Comparison of ENCODE assay signal across 38 cellular contexts in genomic region chr1:147751346-147751745, GRCh38. TPM values are rescaled to one million over a fixed set of nuclear protein-coding genes. Genes with fewer than 3 reads are reported as not detected.
"Had no signal": no experiment of that assay in that cellular context is flagged by ENCODE, and none has a peak within 500 bp of the region (broad histone marks: within the 10 kb centered on the region; RNA-seq: fewer than 3 reads in every experiment).

No MANE protein-coding gene starts in this region.

- H3K27me3 ChIP-seq: adrenal gland, body of pancreas, brain microvascular endothelial cell, breast epithelium had no signal

- H3K9me3 Mint-ChIP-seq: activated CD4-positive, alpha-beta memory T cell treated with anti-CD3 and anti-CD28 coated beads for 36 hours; activated CD4-positive, alpha-beta T cell treated with anti-CD3 and anti-CD28 coated beads, Interleukin-2, amount 10 ng/mL, durations not matched to agents 24 days and 14 days; activated CD8-positive, alpha-beta T cell treated with anti-CD3 and anti-CD28 coated beads for 36 hours; activated naive CD4-positive, alpha-beta T cell treated with anti-CD3 and anti-CD28 coated beads for 36 hours; activated naive CD4-positive, alpha-beta T cell treated with anti-CD3 and anti-CD28 coated beads, Interleukin-2, amount 50 U/mL, for 72 hours; activated naive CD8-positive, alpha-beta T cell treated with anti-CD3 and anti-CD28 coated beads for 36 hours; activated T-cell treated with anti-CD3 and anti-CD28 coated beads, Interleukin-2, amount 50 U/mL, for 4 hours; activated T-cell treated with anti-CD3 and anti-CD28 coated beads, Interleukin-2, amount 50 U/mL, for 72 hours; activated T-helper 1 cell treated with anti-CD3 and anti-CD28 coated beads, Interleukin-12 subunit alpha, Interleukin-12 subunit beta, Interleukin-2, Interleukin-4 antibody, amounts not matched to agents 30 ng/mL and 10 ng/mL and 1 ng/mL, durations not matched to agents 14 hours and 24 hours and 36 hours; activated T-helper 17 cell treated with anti-CD3 and anti-CD28 coated beads, Interleukin-2, amount 50 U/mL, for 72 hours; T-helper 1 cell treated with Interleukin-12 subunit alpha and Interleukin-12 subunit beta and Interleukin-4 antibody, amounts not matched to agents 30 μg/mL and 1 μg/mL, for 36 hours; T-helper 2 cell treated with Interferon-gamma antibody and Interleukin-4, amounts not matched to agents 5 μg/mL and 100 μg/mL, for 36 hours had no signal

- FAIRE-seq: astrocyte, TTC549 had no signal

- H3K27ac ChIP-seq: adrenal gland, body of pancreas, brain microvascular endothelial cell, breast epithelium, VCaP had no signal

- DNase-seq: activated CD4-positive, alpha-beta memory T cell treated with anti-CD3 and anti-CD28 coated beads for 36 hours; activated CD4-positive, alpha-beta T cell treated with anti-CD3 and anti-CD28 coated beads for 4 hours; activated CD4-positive, alpha-beta T cell treated with anti-CD3 and anti-CD28 coated beads, Interleukin-2, amount 10 ng/mL, durations not matched to agents 24 days and 14 days; activated CD4-positive, alpha-beta T cell treated with anti-CD3 and anti-CD28 coated beads, Interleukin-2, amount 50 U/mL, for 1 hour; activated CD4-positive, alpha-beta T cell treated with anti-CD3 and anti-CD28 coated beads, Interleukin-2, amount 50 U/mL, for 4 hours; activated CD4-positive, CD25-positive, alpha-beta regulatory T cell; activated CD8-positive, alpha-beta memory T cell treated with anti-CD3 and anti-CD28 coated beads, Interleukin-2, amount 50 U/mL, for 4 hours; activated CD8-positive, alpha-beta T cell treated with anti-CD3 and anti-CD28 coated beads for 36 hours; activated effector memory CD4-positive, alpha-beta T cell treated with anti-CD3 and anti-CD28 coated beads, Interleukin-2, amount 50 U/mL, for 16 hours; activated gamma-delta T cell treated with Interleukin-2 at 50 U/mL for 16 hours; activated naive CD4-positive, alpha-beta T cell; activated naive CD4-positive, alpha-beta T cell treated with anti-CD3 and anti-CD28 coated beads for 36 hours; activated naive CD4-positive, alpha-beta T cell treated with anti-CD3 and anti-CD28 coated beads, Interleukin-2, amount 50 U/mL, for 16 hours; activated naive CD8-positive, alpha-beta T cell treated with anti-CD3 and anti-CD28 coated beads for 36 hours; activated T-cell treated with anti-CD3 and anti-CD28 coated beads for 4 hours; activated T-cell treated with anti-CD3 and anti-CD28 coated beads, Interleukin-2, amount 50 U/mL, for 1 hour; activated T-cell treated with anti-CD3 and anti-CD28 coated beads, Interleukin-2, amount 50 U/mL, for 4 hours; activated T-cell treated with anti-CD3 and anti-CD28 coated beads, Interleukin-2, amount 50 U/mL, for 72 hours; adrenal gland; amniotic stem cell; aorta; body of pancreas; brain microvascular endothelial cell; central memory CD4-positive, alpha-beta T cell; T-helper 1 cell; T-helper 2 cell; T-helper 9 cell had no signal

- H3K4me3 ChIP-seq: adrenal gland, body of pancreas, breast epithelium had no signal

- ATAC-seq: activated CD4-positive, CD25-positive, alpha-beta regulatory T cell treated with anti-CD3 and anti-CD28 coated beads, Interleukin-2, amount 50 U/mL, for 24 hours; activated CD8-positive, alpha-beta T cell treated with anti-CD3 and anti-CD28 coated beads for 36 hours; activated naive CD4-positive, alpha-beta T cell treated with anti-CD3 and anti-CD28 coated beads, Interleukin-2, amount 50 U/mL, for 72 hours; activated T-cell treated with anti-CD3 and anti-CD28 coated beads, Interleukin-2, amount 50 U/mL, for 4 hours; activated T-cell treated with anti-CD3 and anti-CD28 coated beads, Interleukin-2, amount 50 U/mL, for 72 hours; activated T-helper 17 cell treated with anti-CD3 and anti-CD28 coated beads, Interleukin-2, amount 50 U/mL, for 72 hours; body of pancreas had no signal

- H3K27me3 Mint-ChIP-seq: activated naive CD8-positive, alpha-beta T cell treated with anti-CD3 and anti-CD28 coated beads for 36 hours; activated T-helper 17 cell treated with anti-CD3 and anti-CD28 coated beads, Interleukin-2, amount 50 U/mL, for 72 hours had no signal

- H3K36me3 ChIP-seq: adrenal gland, brain microvascular endothelial cell, breast epithelium had no signal

- H3K4me1 Mint-ChIP-seq: activated CD4-positive, alpha-beta T cell treated with anti-CD3 and anti-CD28 coated beads, Interleukin-2, amount 10 ng/mL, durations not matched to agents 24 days and 14 days; activated naive CD8-positive, alpha-beta T cell treated with anti-CD3 and anti-CD28 coated beads for 36 hours had no signal

- H3K4me1 ChIP-seq: adrenal gland, body of pancreas, breast epithelium had no signal

- H3K4me3 Mint-ChIP-seq: activated CD4-positive, alpha-beta memory T cell treated with anti-CD3 and anti-CD28 coated beads for 36 hours; activated CD4-positive, alpha-beta T cell treated with anti-CD3 and anti-CD28 coated beads, Interleukin-2, amount 10 ng/mL, durations not matched to agents 24 days and 14 days; activated CD8-positive, alpha-beta T cell treated with anti-CD3 and anti-CD28 coated beads for 36 hours; activated naive CD4-positive, alpha-beta T cell treated with anti-CD3 and anti-CD28 coated beads for 36 hours; activated naive CD8-positive, alpha-beta T cell treated with anti-CD3 and anti-CD28 coated beads for 36 hours; activated T-cell treated with anti-CD3 and anti-CD28 coated beads, Interleukin-2, amount 50 U/mL, for 4 hours; activated T-cell treated with anti-CD3 and anti-CD28 coated beads, Interleukin-2, amount 50 U/mL, for 72 hours; activated T-helper 1 cell treated with anti-CD3 and anti-CD28 coated beads, Interleukin-12 subunit alpha, Interleukin-12 subunit beta, Interleukin-2, Interleukin-4 antibody, amounts not matched to agents 30 ng/mL and 10 ng/mL and 1 ng/mL, durations not matched to agents 14 hours and 24 hours and 36 hours; activated T-helper 17 cell treated with anti-CD3 and anti-CD28 coated beads, Interleukin-2, amount 50 U/mL, for 72 hours; T-helper 1 cell treated with Interleukin-12 subunit alpha and Interleukin-12 subunit beta and Interleukin-4 antibody, amounts not matched to agents 30 μg/mL and 1 μg/mL, for 36 hours; T-helper 2 cell treated with Interferon-gamma antibody and Interleukin-4, amounts not matched to agents 5 μg/mL and 100 μg/mL, for 36 hours had no signal

- H3K36me3 Mint-ChIP-seq: activated CD4-positive, alpha-beta memory T cell treated with anti-CD3 and anti-CD28 coated beads for 36 hours; activated naive CD4-positive, alpha-beta T cell treated with anti-CD3 and anti-CD28 coated beads, Interleukin-2, amount 50 U/mL, for 72 hours; activated naive CD8-positive, alpha-beta T cell treated with anti-CD3 and anti-CD28 coated beads for 36 hours had no signal

- H3K9me3 ChIP-seq: adrenal gland, body of pancreas, breast epithelium had no signal

- H3K27ac Mint-ChIP-seq: activated CD4-positive, alpha-beta memory T cell treated with anti-CD3 and anti-CD28 coated beads for 36 hours; activated CD4-positive, alpha-beta T cell treated with anti-CD3 and anti-CD28 coated beads, Interleukin-2, amount 10 ng/mL, durations not matched to agents 24 days and 14 days; activated CD8-positive, alpha-beta T cell treated with anti-CD3 and anti-CD28 coated beads for 36 hours; activated naive CD4-positive, alpha-beta T cell treated with anti-CD3 and anti-CD28 coated beads for 36 hours; activated naive CD8-positive, alpha-beta T cell treated with anti-CD3 and anti-CD28 coated beads for 36 hours; activated T-helper 1 cell treated with anti-CD3 and anti-CD28 coated beads, Interleukin-12 subunit alpha, Interleukin-12 subunit beta, Interleukin-2, Interleukin-4 antibody, amounts not matched to agents 30 ng/mL and 10 ng/mL and 1 ng/mL, durations not matched to agents 14 hours and 24 hours and 36 hours; activated T-helper 17 cell treated with anti-CD3 and anti-CD28 coated beads, Interleukin-2, amount 50 U/mL, for 72 hours; T-helper 1 cell treated with Interleukin-12 subunit alpha and Interleukin-12 subunit beta and Interleukin-4 antibody, amounts not matched to agents 30 μg/mL and 1 μg/mL, for 36 hours; T-helper 2 cell treated with Interferon-gamma antibody and Interleukin-4, amounts not matched to agents 5 μg/mL and 100 μg/mL, for 36 hours had no signal

RNA-seq across cellular contexts. Expression of gene GJA5, which starts 9.1 kb away (rescaled TPM):
- total RNA-seq: activated CD4-positive, alpha-beta memory T cell treated with anti-CD3 and anti-CD28 coated beads for 36 hours; activated CD4-positive, alpha-beta T cell treated with anti-CD3 and anti-CD28 coated beads, Interleukin-2, amount 10 ng/mL, durations not matched to agents 24 days and 14 days; activated CD8-positive, alpha-beta memory T cell treated with anti-CD3 and anti-CD28 coated beads for 36 hours; activated CD8-positive, alpha-beta T cell treated with anti-CD3 and anti-CD28 coated beads for 36 hours; activated naive CD4-positive, alpha-beta T cell treated with anti-CD3 and anti-CD28 coated beads for 36 hours; activated naive CD4-positive, alpha-beta T cell treated with anti-CD3 and anti-CD28 coated beads, Interleukin-2, amount 50 U/mL, for 72 hours; activated naive CD8-positive, alpha-beta T cell treated with anti-CD3 and anti-CD28 coated beads for 36 hours; activated T-cell treated with anti-CD3 and anti-CD28 coated beads, Interleukin-2, amount 50 U/mL, for 4 hours; activated T-cell treated with anti-CD3 and anti-CD28 coated beads, Interleukin-2, amount 50 U/mL, for 72 hours; activated T-helper 1 cell treated with anti-CD3 and anti-CD28 coated beads, Interleukin-12 subunit alpha, Interleukin-12 subunit beta, Interleukin-2, Interleukin-4 antibody, amounts not matched to agents 30 ng/mL and 10 ng/mL and 1 ng/mL, durations not matched to agents 14 hours and 24 hours and 36 hours; activated T-helper 17 cell treated with anti-CD3 and anti-CD28 coated beads, Interleukin-2, amount 50 U/mL, for 72 hours had no signal
